In genomic region chr11:112481893-112482292, GRCh38 we compare ENCODE assay signal across 19 cellular contexts.
DNase-seq lines count a peak whose midpoint lies in the region; ATAC-seq and TF ChIP-seq lines count a peak whose summit lies in the region.
"Had no signal": no experiment of that assay in that cellular context is flagged by ENCODE, and none has a peak within 500 bp of the region (broad histone marks: within the 10 kb centered on the region; RNA-seq: fewer than 3 reads in every experiment).

No MANE protein-coding gene starts in this region.

- H3K9me3 Mint-ChIP-seq in activated T-helper 1 cell treated with anti-CD3 and anti-CD28 coated beads, Interleukin-12 subunit alpha, Interleukin-12 subunit beta, Interleukin-2, Interleukin-4 antibody, amounts not matched to agents 30 ng/mL and 10 ng/mL and 1 ng/mL, durations not matched to agents 14 hours and 24 hours and 36 hours, result no peaks in the 10 kb centered on the region

- H3K4me2 ChIP-seq in SK-N-SH, result no peak overlapping the region
- H3K4me2 ChIP-seq: PC-9 had no signal

- H2AFZ ChIP-seq in SK-N-SH (ENCODE audit: low read depth), result no peak overlapping the region
- H2AFZ ChIP-seq: PC-9 had no signal

- no peaks in the 10 kb centered on the region for H3K27me3 ChIP-seq in SK-N-SH (ENCODE audit: insufficient read depth)
- H3K27me3 ChIP-seq: SJSA1 had no signal

- WGBS in SK-N-SH (ENCODE audit: low lambda C conversion rate), result 42% methylated on average over 3 of the region's 3 CpGs

- DNase-seq in SK-N-SH, result peak; percentile 45
- DNase-seq in NCI-H69 (lab: John Stamatoyannopoulos, UW), result peak; percentile 32
- DNase-seq in inferior parietal cortex (ENCODE audit: extremely low spot score), result peak; percentile 6
- DNase-seq in medulla oblongata (ENCODE audit: extremely low spot score), result no peak
- no peak for DNase-seq in activated T-helper 1 cell treated with anti-CD3 and anti-CD28 coated beads, Interleukin-12 subunit alpha, Interleukin-12 subunit beta, Interleukin-2, Interleukin-4 antibody, amounts not matched to agents 30 ng/mL and 10 ng/mL and 1 ng/mL, durations not matched to agents 14 hours and 24 hours and 36 hours (ENCODE audit: low spot score)
- DNase-seq: GDM1, KBM-7, NCI-H146, NCI-H2081 treated with DMSO at 0.1 percent for 48 hours, NCI-H446 treated with DMSO at 0.1 percent for 48 hours, NCI-H82 had no signal

- no peaks in the 10 kb centered on the region for H3K79me2 ChIP-seq in SK-N-SH (ENCODE audit: insufficient read depth)

- TF ChIP-seq POLR2A in GM18505 (IDR thresholded peaks at IDR 0.05; ENCODE audit: borderline replicate concordance, extremely low read depth, insufficient read depth, insufficient read length), result no peak

- H3K36me3 ChIP-seq in SK-N-SH (replicated peaks in 1 of 2; ENCODE audit: control insufficient read depth in 1 of 2, insufficient read depth in 2 of 2, low read length in 1 of 2), result no peaks in the 10 kb centered on the region
- H3K36me3 ChIP-seq: SJSA1 had no signal

- no peak for TF ChIP-seq EP300 in SK-N-SH (IDR thresholded peaks at IDR 0.05; ENCODE audit: borderline replicate concordance in 1 of 2, low read depth in 1 of 2, low read length in 1 of 2)

- intact Hi-C loops in activated T-helper 1 cell treated with anti-CD3 and anti-CD28 coated beads, Interleukin-12 subunit alpha, Interleukin-12 subunit beta, Interleukin-2, Interleukin-4 antibody, amounts not matched to agents 30 ng/mL and 10 ng/mL and 1 ng/mL, durations not matched to agents 14 hours and 24 hours and 36 hours (cut with micrococcal nuclease), result no loop called here

- no peaks in the 10 kb centered on the region for H3K4me1 Mint-ChIP-seq in activated T-helper 1 cell treated with anti-CD3 and anti-CD28 coated beads, Interleukin-12 subunit alpha, Interleukin-12 subunit beta, Interleukin-2, Interleukin-4 antibody, amounts not matched to agents 30 ng/mL and 10 ng/mL and 1 ng/mL, durations not matched to agents 14 hours and 24 hours and 36 hours (ENCODE audit: low read depth)

- no peaks in the 10 kb centered on the region for H3F3A ChIP-seq in SK-N-SH (replicated peaks; ENCODE audit: insufficient read depth)

- H4K20me1 ChIP-seq in SK-N-SH (ENCODE audit: insufficient read depth), result no peaks in the 10 kb centered on the region

- POLR2A ChIA-PET in SK-N-SH (lab: Yijun Ruan, JAX), result no interaction called here

- TF ChIP-seq RAD21 in SK-N-SH (IDR thresholded peaks at IDR 0.05; ENCODE audit: low read length), result no peak

- H3K27ac ChIP-seq in SK-N-SH (ENCODE audit: low read depth in 2 of 2, low read length in 1 of 2), result no peak overlapping the region
- H3K27ac ChIP-seq: HL-60, PC-9, SJSA1 had no signal

- no peaks in the 10 kb centered on the region for H3K9me3 ChIP-seq in SK-N-SH
- H3K9me3 ChIP-seq: SJSA1 had no signal

- CTCF ChIA-PET in SK-N-SH (lab: Yijun Ruan, JAX), result interaction anchor here (1.0 kb wide), 1 partner anchor 102 kb away, joined by 3 read pairs; no protein-coding TSS in a partner anchor

- no peak overlapping the region for H3K4me3 Mint-ChIP-seq in activated T-helper 1 cell treated with anti-CD3 and anti-CD28 coated beads, Interleukin-12 subunit alpha, Interleukin-12 subunit beta, Interleukin-2, Interleukin-4 antibody, amounts not matched to agents 30 ng/mL and 10 ng/mL and 1 ng/mL, durations not matched to agents 14 hours and 24 hours and 36 hours
- H3K4me3 Mint-ChIP-seq: CD14-positive monocyte had no signal

- no peaks in the 10 kb centered on the region for H3K36me3 Mint-ChIP-seq in activated T-helper 1 cell treated with anti-CD3 and anti-CD28 coated beads, Interleukin-12 subunit alpha, Interleukin-12 subunit beta, Interleukin-2, Interleukin-4 antibody, amounts not matched to agents 30 ng/mL and 10 ng/mL and 1 ng/mL, durations not matched to agents 14 hours and 24 hours and 36 hours (ENCODE audit: low read depth)
- H3K36me3 Mint-ChIP-seq: CD14-positive monocyte had no signal

- no peaks in the 10 kb centered on the region for H3K9me2 ChIP-seq in SK-N-SH

- ATAC-seq in SK-N-SH treated with all-trans-retinoic acid at 6 μM for 48 hours (no peak), GM18907 (IDR thresholded peaks at IDR 0.05; ENCODE audit: unreplicated experiment) (no peak), GM18505 (IDR thresholded peaks at IDR 0.05; ENCODE audit: unreplicated experiment) (no peak)
- ATAC-seq: GM12878 had no signal

- H3K9ac ChIP-seq in SK-N-SH, result no peak overlapping the region

- no peak overlapping the region for H3K27ac Mint-ChIP-seq in activated T-helper 1 cell treated with anti-CD3 and anti-CD28 coated beads, Interleukin-12 subunit alpha, Interleukin-12 subunit beta, Interleukin-2, Interleukin-4 antibody, amounts not matched to agents 30 ng/mL and 10 ng/mL and 1 ng/mL, durations not matched to agents 14 hours and 24 hours and 36 hours
- H3K27ac Mint-ChIP-seq: CD14-positive monocyte had no signal

- H3K27me3 Mint-ChIP-seq in activated T-helper 1 cell treated with anti-CD3 and anti-CD28 coated beads, Interleukin-12 subunit alpha, Interleukin-12 subunit beta, Interleukin-2, Interleukin-4 antibody, amounts not matched to agents 30 ng/mL and 10 ng/mL and 1 ng/mL, durations not matched to agents 14 hours and 24 hours and 36 hours (ENCODE audit: insufficient read depth), result peaks cover 4% of the 10 kb centered on the region

- H3K4me1 ChIP-seq in SK-N-SH (ENCODE audit: control insufficient read depth in 1 of 2, insufficient read depth in 2 of 2, low read depth in 1 of 2, low read length in 1 of 2), result peaks cover 0 to 18% of the 10 kb centered on the region in 2 experiments; a peak in 2 of 4 replicates
- H3K4me1 ChIP-seq: SJSA1 had no signal

- TF ChIP-seq CTCF in SK-N-SH (IDR thresholded peaks at IDR 0.05), result no peak

- no peak overlapping the region for H3K4me3 ChIP-seq in SK-N-SH (ENCODE audit: low read depth in 2 of 2, low read length in 1 of 2)
- H3K4me3 ChIP-seq: GM12878, PC-9, SJSA1 had no signal

TF ChIP-seq in SK-N-SH, 30 proteins besides CTCF, POLR2A, EP300 and RAD21:
- TF ChIP-seq YY1 (IDR thresholded peaks at IDR 0.05; ENCODE audit: low read depth), result no peak
- TF ChIP-seq RXRA (IDR thresholded peaks at IDR 0.05; ENCODE audit: borderline replicate concordance, low read depth), result no peak
- TF ChIP-seq RFX5 (IDR thresholded peaks at IDR 0.05; ENCODE audit: low read length), result peak; percentile 91
- TF ChIP-seq GABPA (IDR thresholded peaks at IDR 0.05; ENCODE audit: low read depth), result no peak
- TF ChIP-seq SMC3 (IDR thresholded peaks at IDR 0.05; ENCODE audit: low read depth, low read length), result no peak

TF ChIP-seq in SK-N-SH treated with all-trans-retinoic acid at 6 μM for 48 hours, 23 proteins besides CTCF, POLR2A, EP300 and RAD21:
- TF ChIP-seq OSR1 (CRISPR knock-in tag; IDR thresholded peaks at IDR 0.05) (no peak), ISL1 (CRISPR knock-in tag; IDR thresholded peaks at IDR 0.05) (no peak), ZNF8 (CRISPR knock-in tag; IDR thresholded peaks at IDR 0.05) (no peak)

Comparison
In these comparisons a context has a peak if more than half of its experiments do, and no peak if none do; other contexts are left out.
1. DNase-seq: peak in SK-N-SH (single experiment), NCI-H69 (single experiment) and inferior parietal cortex (single experiment); none in medulla oblongata (single experiment) and activated T-helper 1 cell treated with anti-CD3 and anti-CD28 coated beads, Interleukin-12 subunit alpha, Interleukin-12 subunit beta, Interleukin-2, Interleukin-4 antibody, amounts not matched to agents 30 ng/mL and 10 ng/mL and 1 ng/mL, durations not matched to agents 14 hours and 24 hours and 36 hours (single experiment).